In genomic region chr2:43637030-43637803, GRCh38 we compare ENCODE assay signal across 8 cellular contexts. TPM values are rescaled to one million over a fixed set of nuclear protein-coding genes. Genes with fewer than 3 reads are reported as not detected.
DNase-seq lines count a peak whose midpoint lies in the region; ATAC-seq, FAIRE-seq and TF ChIP-seq lines count a peak whose summit lies in the region.

Gene PLEKHH2, plus strand, starts transcription at chr2:43637260. Its CDS starts 7,414 bp downstream, at chr2:43644674.

- peaks cover 4 to 8% of the 10 kb centered on the region in 2 experiments; a peak in 2 of 4 replicates for H3K79me1 ChIP-seq in IMR-90 (ENCODE audit: low read depth in 1 of 2, low read length in 2 of 2)

- peaks cover 7% of the 10 kb centered on the region; the same call in 1 of the 2 replicates for H3K4me1 ChIP-seq in IMR-90 (ENCODE audit: control insufficient read depth, insufficient read depth, low read length)

- TF ChIP-seq POLR2A in IMR-90 (IDR thresholded peaks at IDR 0.05; ENCODE audit: low read depth, low read length) = no peak; the same call in 1 of the 2 replicates

- H4K91ac ChIP-seq in IMR-90 (ENCODE audit: insufficient read depth, low read depth, low read length) = peak within 1 kb of the TSS; percentile 70

- H3K36me3 Mint-ChIP-seq in natural killer cell = no peaks in the 10 kb centered on the region
- no peaks in the 10 kb centered on the region for H3K36me3 Mint-ChIP-seq in stimulated activated memory B cell treated with anti-CD40 and anti-IgM and Interleukin-4, amounts not matched to agents 10 μg/mL and 1 μg/mL and 100 μg/mL, for 72 hours

- peak within 1 kb of the TSS; percentile 27 for H3K18ac ChIP-seq in IMR-90 (ENCODE audit: low read depth, low read length)

- peak within 1 kb of the TSS; percentile 27 for H2BK5ac ChIP-seq in IMR-90 (ENCODE audit: low read depth, low read length, poor library complexity, severe bottlenecking)

- peak within 1 kb of the TSS; percentile 33; the same call in 1 of the 2 replicates for H4K5ac ChIP-seq in IMR-90 (ENCODE audit: low read depth, low read length)

- H3K56ac ChIP-seq in IMR-90 (ENCODE audit: extremely low read depth, insufficient read depth, low read length) = peak within 1 kb of the TSS; percentile 8; the same call in 1 of the 2 replicates

- H2AK9ac ChIP-seq in IMR-90 (replicated peaks; ENCODE audit: low read depth, low read length, poor library complexity) = peak within 1 kb of the TSS; percentile 38

- peak; percentile 100 for ATAC-seq in GM21576 (IDR thresholded peaks at IDR 0.05; ENCODE audit: unreplicated experiment)
- peak; percentile 99 for ATAC-seq in IMR-90 (ENCODE audit: low read depth)
- peak; percentile 95 to 100 (median 99) for ATAC-seq in natural killer cell
- peak; percentile 99 for ATAC-seq in stimulated activated memory B cell treated with anti-CD40 and anti-IgM and Interleukin-4, amounts not matched to agents 10 μg/mL and 1 μg/mL and 100 μg/mL, for 72 hours

- peaks cover 10% of the 10 kb centered on the region for H3K27me3 ChIP-seq in IMR-90 (ENCODE audit: control insufficient read depth, insufficient read depth, low read length)

- peak within 1 kb of the TSS; percentile 61; the same call in 1 of the 2 replicates for H2AK5ac ChIP-seq in IMR-90 (ENCODE audit: low read depth, low read length)

- dilution Hi-C loops in IMR-90 (cut with HindIII; ENCODE audit: low sequenced_read_pairs, unreplicated experiment) = no loop called here

- H2BK20ac ChIP-seq in IMR-90 (ENCODE audit: low read depth, low read length) = peak within 1 kb of the TSS; percentile 52

- no peak for FAIRE-seq in RCC 7860 (lab: Jason Lieb, UNC)

- CTCF ChIA-PET in IMR-90 (lab: Yijun Ruan, JAX) = interaction anchor here (0.7 kb wide), 1 partner anchor 61 kb away, joined by 3 read pairs; no protein-coding TSS in a partner anchor

- intact Hi-C loops in IMR-90 (cut with micrococcal nuclease) (no loop called here), natural killer cell (cut with micrococcal nuclease) (no loop called here)

- peak within 1 kb of the TSS; percentile 88 for H3K4me3 Mint-ChIP-seq in natural killer cell
- H3K4me3 Mint-ChIP-seq in stimulated activated memory B cell treated with anti-CD40 and anti-IgM and Interleukin-4, amounts not matched to agents 10 μg/mL and 1 μg/mL and 100 μg/mL, for 72 hours = peak within 1 kb of the TSS; percentile 83

- POLR2A ChIA-PET in IMR-90 (lab: Charles Lee; ENCODE audit: unreplicated experiment) = no interaction called here

- H3K4me3 ChIP-seq in IMR-90 (ENCODE audit: insufficient read depth, low read depth, low read length) (peak within 1 kb of the TSS; percentile 73), fibroblast of the aortic adventitia (ENCODE audit: low read depth, low read length) (peak within 1 kb of the TSS; percentile 67)

- H4K8ac ChIP-seq in IMR-90 (ENCODE audit: low read depth in 2 of 2, low read length in 2 of 2) = peak within 1 kb of the TSS; percentile 56 to 72; a peak in 3 of 4 replicates

- peak; percentile 97 for DNase-seq in D341Med (ENCODE audit: low spot score)
- DNase-seq in IMR-90 = peak; percentile 83
- peak; percentile 72 for DNase-seq in RCC 7860 (ENCODE audit: low spot score)
- peak; percentile 77 for DNase-seq in activated T-helper 9 cell treated with anti-CD3 and anti-CD28 coated beads, Interleukin-2, amount 50 U/mL, for 16 hours (ENCODE audit: low read depth)
- DNase-seq in fibroblast of the aortic adventitia (ENCODE audit: low read depth) = peak; percentile 80
- DNase-seq in natural killer cell = peak; percentile 68

- no peaks in the 10 kb centered on the region for H3K36me3 ChIP-seq in IMR-90 (ENCODE audit: control insufficient read depth, insufficient read depth, low read length)

- H3K27ac ChIP-seq in IMR-90 (ENCODE audit: insufficient read depth, low read length) = peak within 1 kb of the TSS; percentile 35

- H2AFZ ChIP-seq in IMR-90 (replicated peaks; ENCODE audit: low read length, poor library complexity) = peak within 1 kb of the TSS; percentile 95

- peak within 1 kb of the TSS; percentile 88 for H3K23ac ChIP-seq in IMR-90 (ENCODE audit: low read depth, low read length)

- no peak within 1 kb of the TSS for H3K27ac Mint-ChIP-seq in natural killer cell
- peak within 1 kb of the TSS; percentile 68 for H3K27ac Mint-ChIP-seq in stimulated activated memory B cell treated with anti-CD40 and anti-IgM and Interleukin-4, amounts not matched to agents 10 μg/mL and 1 μg/mL and 100 μg/mL, for 72 hours

- peaks cover 7 to 13% of the 10 kb centered on the region in 2 donors for H3K4me1 Mint-ChIP-seq in natural killer cell
- H3K4me1 Mint-ChIP-seq in stimulated activated memory B cell treated with anti-CD40 and anti-IgM and Interleukin-4, amounts not matched to agents 10 μg/mL and 1 μg/mL and 100 μg/mL, for 72 hours = peaks cover 9% of the 10 kb centered on the region

- peak within 1 kb of the TSS; percentile 47 for H3K9ac ChIP-seq in IMR-90 (ENCODE audit: low read depth, low read length)

- H2BK120ac ChIP-seq in IMR-90 (ENCODE audit: low read depth, low read length) = peak within 1 kb of the TSS; percentile 76

- H3K4ac ChIP-seq in IMR-90 (ENCODE audit: low read depth, low read length) = peak within 1 kb of the TSS; percentile 81

- H3K9me3 ChIP-seq in IMR-90 (ENCODE audit: control insufficient read depth, insufficient read depth, low read length) = no peaks in the 10 kb centered on the region

- whole genome bisulfite sequencing in IMR-90 (ENCODE audit: extremely low coverage in 2 of 2, insufficient read length in 1 of 2), 2 experiments = 0% methylated on average over 35 of the region's 75 CpGs; no CpG with 5 or more reads in 1 of the 2 experiments

- H3K14ac ChIP-seq in IMR-90 (replicated peaks; ENCODE audit: low read depth, low read length) = peak within 1 kb of the TSS; percentile 83

- H3K9me3 Mint-ChIP-seq in natural killer cell = peaks cover 3 to 4% of the 10 kb centered on the region in 2 donors
- peaks cover 4% of the 10 kb centered on the region for H3K9me3 Mint-ChIP-seq in stimulated activated memory B cell treated with anti-CD40 and anti-IgM and Interleukin-4, amounts not matched to agents 10 μg/mL and 1 μg/mL and 100 μg/mL, for 72 hours

- peak within 1 kb of the TSS; percentile 97 for H3K4me2 ChIP-seq in IMR-90 (ENCODE audit: low read depth, low read length)

- peaks cover 49 to 63% of the 10 kb centered on the region in 2 donors for H3K27me3 Mint-ChIP-seq in natural killer cell (ENCODE audit: low read depth in 2 of 2)
- peaks cover 48% of the 10 kb centered on the region for H3K27me3 Mint-ChIP-seq in stimulated activated memory B cell treated with anti-CD40 and anti-IgM and Interleukin-4, amounts not matched to agents 10 μg/mL and 1 μg/mL and 100 μg/mL, for 72 hours

- TF ChIP-seq CTCF in IMR-90 (conservative IDR thresholded peaks at IDR 0.05; ENCODE audit: low read depth, low read length) = no peak
- no peak for TF ChIP-seq CTCF in fibroblast of the aortic adventitia (IDR thresholded peaks at IDR 0.05; ENCODE audit: insufficient read depth, low read length)
- no peak for TF ChIP-seq CTCF in natural killer cell (IDR thresholded peaks at IDR 0.05)

- peaks cover 4% of the 10 kb centered on the region; the same call in 1 of the 2 replicates for H3K9me1 ChIP-seq in IMR-90 (ENCODE audit: insufficient read depth, low read length)

- H2BK15ac ChIP-seq in IMR-90 (ENCODE audit: low read depth, low read length) = peak within 1 kb of the TSS; percentile 95; the same call in 1 of the 3 replicates

- no TSS peak for BruUV-seq in IMR-90 (replicated peaks; lab: Mats Ljungman, UMichigan)

- in situ Hi-C loops in IMR-90 (cut with MboI; ENCODE audit: low sequenced_read_pairs) = loop anchor here (5.0 kb wide), 1 partner anchor 50 kb away; no protein-coding TSS in a partner anchor

- H4K20me1 ChIP-seq in IMR-90 (ENCODE audit: insufficient read depth, low read length) = no peaks in the 10 kb centered on the region

- no peak for TF ChIP-seq RAD21 in IMR-90 (IDR thresholded peaks at IDR 0.05; ENCODE audit: low read length)

TF ChIP-seq in IMR-90, 13 proteins besides CTCF, POLR2A, EP300 and RAD21:
- TF ChIP-seq FOS (IDR thresholded peaks at IDR 0.05; ENCODE audit: low read depth, low read length) (no peak), MAZ (IDR thresholded peaks at IDR 0.05; ENCODE audit: borderline replicate concordance, low read depth, low read length) (peak; percentile 69; the same call in 1 of the 2 replicates)

RNA-seq across cellular contexts. Expression of gene PLEKHH2, which starts in this region (rescaled TPM):
- total RNA-seq in IMR-90 (2012; rRNA removed) = 1.7 and 2.0 TPM in 2 replicates
- polyA plus RNA-seq in IMR-90 (2012; rRNA removed) = 2.6 and 3.3 TPM in 2 replicates
- polyA plus RNA-seq in IMR-90 (2012; cell fraction: cytosol; rRNA removed) = 0.26 and 0.27 TPM in 2 replicates
- polyA plus RNA-seq in IMR-90 (2012; cell fraction: nucleus; rRNA removed; ENCODE audit: low replicate concordance) = 3.3 and 38.6 TPM in 2 replicates
- 5.4 and 20.0 TPM in 2 replicates for total RNA-seq in fibroblast of the aortic adventitia (ENCODE audit: low replicate concordance)
- total RNA-seq in natural killer cell = under 1 TPM; 0.07 to 0.28 (median 0.19) TPM

Comparison
In these comparisons a context has a peak if more than half of its experiments do, and no peak if none do; other contexts are left out.
1. Peak in every context shown above with its lines: DNase-seq, ATAC-seq, H3K4me3 ChIP-seq and H3K27ac ChIP-seq.
2. Peak in DNase-seq and ATAC-seq in natural killer cell; RNA of the gene not detected or under 1 TPM.